24 cellular contexts compared by ENCODE assay signal in the genomic region with DNA sequence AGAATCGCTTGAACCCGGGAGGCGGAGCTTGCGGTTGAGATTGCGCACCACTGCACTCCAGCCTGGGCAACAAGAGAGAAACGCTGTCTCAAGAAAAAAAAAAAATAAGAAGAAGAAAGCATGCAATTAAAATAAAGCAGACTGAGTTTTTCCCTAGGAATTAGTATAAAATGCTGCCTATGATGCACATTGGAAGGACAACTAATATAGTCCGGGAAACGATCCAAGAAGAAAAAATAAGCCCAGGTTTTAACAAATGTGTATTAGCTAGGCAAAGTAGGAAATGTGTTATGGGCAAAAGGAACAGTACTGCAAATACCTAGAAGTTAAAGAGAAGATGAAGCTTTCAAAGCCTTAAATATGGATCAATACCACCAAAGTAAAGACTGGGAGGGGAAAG.
"Had no signal": no experiment of that assay in that cellular context is flagged by ENCODE, and none has a peak within 500 bp of the region (broad histone marks: within the 10 kb centered on the region; RNA-seq: fewer than 3 reads in every experiment).

No MANE protein-coding gene starts in this region.

- H3K27ac ChIP-seq: colonic mucosa, neutrophil, pancreas, right lobe of liver, stomach, testis, upper lobe of right lung had no signal

- H3K4me3 ChIP-seq: colonic mucosa, lung, pancreas, right lobe of liver, stomach, testis, upper lobe of right lung had no signal

- FAIRE-seq: keratinocyte, pancreas, small intestine had no signal

- H3K9me3 ChIP-seq: colonic mucosa, neutrophil, pancreas, right lobe of liver, stomach, testis, upper lobe of right lung had no signal

- H3K27me3 ChIP-seq: colonic mucosa, neutrophil, pancreas, right lobe of liver, stomach, testis, upper lobe of right lung had no signal

- ATAC-seq: activated naive CD4-positive, alpha-beta T cell treated with anti-CD3 and anti-CD28 coated beads, Interleukin-2, amount 50 U/mL, for 72 hours; left lobe of liver; natural killer cell; pancreas; right lobe of liver; upper lobe of right lung had no signal

- H3K36me3 ChIP-seq: colonic mucosa, neutrophil, pancreas, right lobe of liver, stomach, upper lobe of right lung had no signal

- DNase-seq: activated B cell treated with CpG ODN at 0.5 μM for 24 hours; activated CD4-positive, alpha-beta memory T cell treated with anti-CD3 and anti-CD28 coated beads for 36 hours; activated CD4-positive, alpha-beta T cell treated with anti-CD3 and anti-CD28 coated beads for 4 hours; activated gamma-delta T cell treated with Interleukin-2 at 50 U/mL for 16 hours; activated T-cell treated with anti-CD3 and anti-CD28 coated beads for 4 hours; central memory CD4-positive, alpha-beta T cell; colonic mucosa; foreskin melanocyte; glutamatergic neuron; hippocampal formation; natural killer cell; pancreas; right lobe of liver; small intestine; stimulated activated CD4-positive, alpha-beta T cell treated with anti-CD3 and anti-CD28 coated beads, Interleukin-15, amount 100 ng/mL, for 24 hours; stimulated activated CD4-positive, alpha-beta T cell treated with anti-CD3 and anti-CD28 coated beads, Interleukin-4, amount 100 ng/mL, for 1 hour; stomach; testis; upper lobe of right lung had no signal

- H3K4me1 ChIP-seq: colonic mucosa, right lobe of liver, testis had no signal
